Comparison of ENCODE assay signal across 8 cellular contexts in the genomic region with DNA sequence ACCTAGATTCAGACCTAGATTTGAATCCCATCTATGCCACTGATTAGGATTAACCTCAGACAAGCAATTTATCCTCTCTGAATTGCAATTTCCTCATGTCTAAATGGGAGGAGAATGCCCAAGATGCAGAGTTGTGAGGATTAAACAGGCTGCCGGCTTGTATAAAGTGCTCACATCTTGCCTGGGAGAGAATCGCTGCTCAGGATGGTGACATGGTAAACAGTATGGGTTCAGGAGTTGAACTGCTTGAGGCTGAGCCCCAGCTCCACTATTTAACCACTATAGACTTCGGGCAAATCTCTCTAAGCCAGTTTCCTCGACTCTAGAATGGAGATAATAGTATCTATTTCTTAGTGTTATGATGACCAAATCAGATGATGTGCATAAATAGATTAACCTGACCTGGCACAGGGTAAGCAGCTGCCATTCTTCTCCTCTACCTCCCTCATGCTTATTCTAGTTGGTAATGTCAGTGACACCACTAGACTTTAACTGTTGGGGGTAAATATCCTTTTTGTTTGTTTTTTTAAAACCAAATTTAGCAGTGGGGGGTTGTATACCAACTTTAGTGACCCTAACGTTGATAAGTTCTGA. TPM values are rescaled to one million over a fixed set of nuclear protein-coding genes. Genes with fewer than 3 reads are reported as not detected.
A peak's percentile ranks its signal among the peaks of the same experiment; 100 is the strongest.
DNase-seq lines count a peak whose midpoint lies in the region; ATAC-seq and TF ChIP-seq lines count a peak whose summit lies in the region.

No MANE protein-coding gene starts in this region.

- ATAC-seq in left lobe of liver (peak; percentile 3), upper lobe of left lung (ENCODE audit: low FRiP score in 2 of 2) (no peak), GM18511 (IDR thresholded peaks at IDR 0.05; ENCODE audit: unreplicated experiment) (no peak)

- no peaks in the 10 kb centered on the region for H3K27me3 ChIP-seq in upper lobe of left lung

- H3K27me3 Mint-ChIP-seq in activated naive CD4-positive, alpha-beta T cell treated with anti-CD3 and anti-CD28 coated beads, Interleukin-2, amount 50 U/mL, for 24 hours = no peaks in the 10 kb centered on the region
- H3K27me3 Mint-ChIP-seq in activated naive CD8-positive, alpha-beta T cell treated with anti-CD3 and anti-CD28 coated beads for 36 hours = no peaks in the 10 kb centered on the region

- DNase-seq in activated naive CD4-positive, alpha-beta T cell (lab: John Stamatoyannopoulos, UW) = no peak
- DNase-seq in activated naive CD8-positive, alpha-beta T cell treated with anti-CD3 and anti-CD28 coated beads for 36 hours = no peak
- DNase-seq in left lobe of liver (ENCODE audit: low spot score) (no peak), upper lobe of left lung (no peak), putamen (ENCODE audit: low spot score) (no peak), COLO829 (ENCODE audit: low spot score) (no peak)

- H3K36me3 Mint-ChIP-seq in activated naive CD4-positive, alpha-beta T cell treated with anti-CD3 and anti-CD28 coated beads, Interleukin-2, amount 50 U/mL, for 24 hours = peaks cover 16% of the 10 kb centered on the region
- peaks cover 43% of the 10 kb centered on the region for H3K36me3 Mint-ChIP-seq in activated naive CD8-positive, alpha-beta T cell treated with anti-CD3 and anti-CD28 coated beads for 36 hours

- peak overlapping the region; percentile 78 to 96 (median 94) for H3K27ac ChIP-seq in upper lobe of left lung

- peaks cover 16 to 49% (median 38%) of the 10 kb centered on the region in 4 donors for H3K36me3 ChIP-seq in upper lobe of left lung

- H3K4me3 ChIP-seq in upper lobe of left lung = peak overlapping the region in 3 of 4 donors; percentile 57 to 92 (median 84)

- TF ChIP-seq EP300 in upper lobe of left lung (IDR thresholded peaks at IDR 0.05) = no peak

- peak overlapping the region; percentile 98 for H3K4me3 Mint-ChIP-seq in activated naive CD4-positive, alpha-beta T cell treated with anti-CD3 and anti-CD28 coated beads, Interleukin-2, amount 50 U/mL, for 24 hours
- peak overlapping the region; percentile 96 for H3K4me3 Mint-ChIP-seq in activated naive CD8-positive, alpha-beta T cell treated with anti-CD3 and anti-CD28 coated beads for 36 hours

- no peak for TF ChIP-seq CTCF in upper lobe of left lung (IDR thresholded peaks at IDR 0.05)

- no peak for TF ChIP-seq POLR2A in upper lobe of left lung (IDR thresholded peaks at IDR 0.05)

- peaks cover 24 to 41% (median 31%) of the 10 kb centered on the region in 4 donors for H3K4me1 ChIP-seq in upper lobe of left lung

- no peaks in the 10 kb centered on the region for H3K9me3 Mint-ChIP-seq in activated naive CD4-positive, alpha-beta T cell treated with anti-CD3 and anti-CD28 coated beads, Interleukin-2, amount 50 U/mL, for 24 hours
- H3K9me3 Mint-ChIP-seq in activated naive CD8-positive, alpha-beta T cell treated with anti-CD3 and anti-CD28 coated beads for 36 hours = no peaks in the 10 kb centered on the region

- peaks cover 24% of the 10 kb centered on the region for H3K4me1 Mint-ChIP-seq in activated naive CD4-positive, alpha-beta T cell treated with anti-CD3 and anti-CD28 coated beads, Interleukin-2, amount 50 U/mL, for 24 hours
- peaks cover 32% of the 10 kb centered on the region for H3K4me1 Mint-ChIP-seq in activated naive CD8-positive, alpha-beta T cell treated with anti-CD3 and anti-CD28 coated beads for 36 hours

- no peaks in the 10 kb centered on the region for H3K9me3 ChIP-seq in upper lobe of left lung

- H3K27ac Mint-ChIP-seq in activated naive CD4-positive, alpha-beta T cell treated with anti-CD3 and anti-CD28 coated beads, Interleukin-2, amount 50 U/mL, for 24 hours = peak overlapping the region; percentile 99
- H3K27ac Mint-ChIP-seq in activated naive CD8-positive, alpha-beta T cell treated with anti-CD3 and anti-CD28 coated beads for 36 hours = peak overlapping the region; percentile 99

- WGBS in upper lobe of left lung, 2 donors = 15 to 31% methylated on average over 5 of the region's 5 CpGs

RNA-seq across cellular contexts. Expression of a gene that starts 0.7 kb away (rescaled TPM):
- 1,000 to 10,000 TPM; 1,508 to 1,555 TPM for total RNA-seq in activated naive CD8-positive, alpha-beta T cell treated with anti-CD3 and anti-CD28 coated beads for 36 hours
- total RNA-seq in left lobe of liver (293 TPM), upper lobe of left lung (1,000 to 10,000 TPM in 2 of 6 donors, 100 to 1,000 TPM in 4; 534 to 1,192 (median 783) TPM)

RNA-seq across cellular contexts. Expression of a gene that starts 9.1 kb away (rescaled TPM):
- total RNA-seq in activated naive CD8-positive, alpha-beta T cell treated with anti-CD3 and anti-CD28 coated beads for 36 hours = 10 to 100 TPM; 43.8 to 49.5 TPM
- total RNA-seq in left lobe of liver (13.7 TPM), upper lobe of left lung (10 to 100 TPM; 17.8 to 69.0 (median 45.4) TPM)

RNA-seq across cellular contexts. Expression of a gene that starts 17.1 kb away (rescaled TPM):
- total RNA-seq in activated naive CD8-positive, alpha-beta T cell treated with anti-CD3 and anti-CD28 coated beads for 36 hours = 10 to 100 TPM in 1 of 2 experiments, 1 to 10 TPM in 1; 9.6 to 10.2 TPM
- 5.3 TPM for total RNA-seq in left lobe of liver
- total RNA-seq in upper lobe of left lung = 10 to 100 TPM; 13.6 to 26.2 (median 17.5) TPM

RNA-seq across cellular contexts. Expression of a gene that starts 17.6 kb away (rescaled TPM):
- 1 to 10 TPM in 1 of 2 experiments, under 1 TPM in 1; 0.95 to 1.8 TPM for total RNA-seq in activated naive CD8-positive, alpha-beta T cell treated with anti-CD3 and anti-CD28 coated beads for 36 hours
- 0.25 TPM for total RNA-seq in left lobe of liver
- 1 to 10 TPM in 2 of 6 donors, under 1 TPM in 3, not detected in 1; 0.11 to 7.3 (median 0.76) TPM for total RNA-seq in upper lobe of left lung

RNA-seq across cellular contexts. Expression of a gene that starts 24.7 kb away (rescaled TPM):
- 10 to 100 TPM; 20.8 to 23.0 TPM for total RNA-seq in activated naive CD8-positive, alpha-beta T cell treated with anti-CD3 and anti-CD28 coated beads for 36 hours
- total RNA-seq in left lobe of liver (41.5 TPM), upper lobe of left lung (100 to 1,000 TPM; 122 to 343 (median 222) TPM)
